In genomic region chr12:42145552-42146215, GRCh38 we compare ENCODE assay signal across 8 cellular contexts. TPM values are rescaled to one million over a fixed set of nuclear protein-coding genes. Genes with fewer than 3 reads are reported as not detected.
DNase-seq lines count a peak whose midpoint lies in the region; ATAC-seq and TF ChIP-seq lines count a peak whose summit lies in the region.

No MANE protein-coding gene starts in this region.

- no peak overlapping the region for H2BK15ac ChIP-seq in mesendoderm (replicated peaks; ENCODE audit: low read depth)

- no CpG with 5 or more reads among the region's 11 CpGs for WGBS in mesendoderm (ENCODE audit: extremely low coverage, insufficient coverage, low lambda C conversion rate)

- peaks cover 28% of the 10 kb centered on the region for H3K4me1 Mint-ChIP-seq in activated naive CD8-positive, alpha-beta T cell treated with anti-CD3 and anti-CD28 coated beads, Interleukin-2, amount 50 U/mL, for 24 hours

- ATAC-seq in activated naive CD8-positive, alpha-beta T cell treated with anti-CD3 and anti-CD28 coated beads, Interleukin-2, amount 50 U/mL, for 24 hours, result no peak
- ATAC-seq in esophagus mucosa, result no peak
- ATAC-seq in left lung, result no peak

- H3K9ac ChIP-seq in HUES48 (ENCODE audit: low read depth, low read length), result no peak overlapping the region
- H3K9ac ChIP-seq in mesendoderm (ENCODE audit: low read length), result no peak overlapping the region

- no peak overlapping the region for H4K8ac ChIP-seq in mesendoderm (ENCODE audit: low read depth, low read length)

- H3K27ac ChIP-seq in C4-2B (peak overlapping the region; percentile 86; the same call in 1 of the 2 replicates), HUES48 (ENCODE audit: low read depth, low read length) (no peak overlapping the region), mesendoderm (ENCODE audit: low read depth, low read length) (no peak overlapping the region), left lung (peak overlapping the region in 1 of 2 donors; percentile 88)

- H2AK5ac ChIP-seq in mesendoderm (ENCODE audit: low read length), result no peak overlapping the region

- TF ChIP-seq CTCF in C4-2B (conservative IDR thresholded peaks at IDR 0.05), result 0 out of 2 replicates have a peak, but pooled peaks have one; percentile 9
- no peak for TF ChIP-seq CTCF in left lung (IDR thresholded peaks at IDR 0.05)

- peak overlapping the region; percentile 74 for H3K4me3 ChIP-seq in HUES48 (ENCODE audit: low read depth, low read length)
- no peak overlapping the region for H3K4me3 ChIP-seq in mesendoderm (ENCODE audit: low read length)
- H3K4me3 ChIP-seq in left lung, result peak overlapping the region in 1 of 2 donors; percentile 61

- peak overlapping the region; percentile 24 for H3K27ac Mint-ChIP-seq in activated naive CD8-positive, alpha-beta T cell treated with anti-CD3 and anti-CD28 coated beads, Interleukin-2, amount 50 U/mL, for 24 hours

- H3K27me3 ChIP-seq in HUES48 (ENCODE audit: control insufficient read depth, insufficient read depth, low read length) (peaks cover 21% of the 10 kb centered on the region), mesendoderm (ENCODE audit: insufficient read depth, low read length, poor library complexity) (no peaks in the 10 kb centered on the region), left lung (no peaks in the 10 kb centered on the region)

- H2BK5ac ChIP-seq in mesendoderm (ENCODE audit: low read length), result no peak overlapping the region

- H3K23ac ChIP-seq in mesendoderm (ENCODE audit: low read length), result no peak overlapping the region

- H3K4me2 ChIP-seq in mesendoderm (ENCODE audit: low read length), result no peak overlapping the region

- peak overlapping the region; percentile 69 for H3K56ac ChIP-seq in mesendoderm (ENCODE audit: low read length)

- H3K4me3 Mint-ChIP-seq in activated naive CD8-positive, alpha-beta T cell treated with anti-CD3 and anti-CD28 coated beads, Interleukin-2, amount 50 U/mL, for 24 hours, result peak overlapping the region; percentile 93

- H3K9me3 ChIP-seq in HUES48 (ENCODE audit: control insufficient read depth, insufficient read depth, low read length), result no peaks in the 10 kb centered on the region
- no peaks in the 10 kb centered on the region for H3K9me3 ChIP-seq in left lung

- H3K36me3 ChIP-seq in HUES48 (ENCODE audit: control insufficient read depth, insufficient read depth, low read length) (no peaks in the 10 kb centered on the region), mesendoderm (ENCODE audit: control insufficient read depth, insufficient read depth, low read length) (no peaks in the 10 kb centered on the region), left lung (no peaks in the 10 kb centered on the region)

- H3K79me2 ChIP-seq in mesendoderm (ENCODE audit: control insufficient read depth, insufficient read depth, low read length), result peaks cover 12% of the 10 kb centered on the region

- intact Hi-C loops in left lung (cut with DNase I), result no loop called here

- H3K18ac ChIP-seq in mesendoderm (ENCODE audit: low read length), result no peak overlapping the region

- peaks cover 7% of the 10 kb centered on the region for H3K79me1 ChIP-seq in mesendoderm (ENCODE audit: low read length)

- H3K9me3 Mint-ChIP-seq in activated naive CD8-positive, alpha-beta T cell treated with anti-CD3 and anti-CD28 coated beads, Interleukin-2, amount 50 U/mL, for 24 hours, result no peaks in the 10 kb centered on the region

- H3K27me3 Mint-ChIP-seq in activated naive CD8-positive, alpha-beta T cell treated with anti-CD3 and anti-CD28 coated beads, Interleukin-2, amount 50 U/mL, for 24 hours, result no peaks in the 10 kb centered on the region

- no peak overlapping the region for H4K5ac ChIP-seq in mesendoderm (ENCODE audit: low read length)

- no peak overlapping the region for H2BK120ac ChIP-seq in mesendoderm (ENCODE audit: low read depth, low read length)

- peaks cover 24% of the 10 kb centered on the region for H3K4me1 ChIP-seq in HUES48 (ENCODE audit: control insufficient read depth, insufficient read depth, low read length)
- peaks cover 5% of the 10 kb centered on the region for H3K4me1 ChIP-seq in mesendoderm (ENCODE audit: control insufficient read depth, low read depth, low read length)
- peaks cover 10 to 33% of the 10 kb centered on the region in 2 donors for H3K4me1 ChIP-seq in left lung

- no peaks in the 10 kb centered on the region for H3K36me3 Mint-ChIP-seq in activated naive CD8-positive, alpha-beta T cell treated with anti-CD3 and anti-CD28 coated beads, Interleukin-2, amount 50 U/mL, for 24 hours (ENCODE audit: low read depth)

- H3K4ac ChIP-seq in mesendoderm (ENCODE audit: low read depth, low read length), result no peak overlapping the region

- DNase-seq in activated naive CD8-positive, alpha-beta T cell treated with anti-CD3 and anti-CD28 coated beads, Interleukin-2, amount 50 U/mL, for 24 hours, result no peak
- DNase-seq in mesendoderm (peak; percentile 80), left lung (no peak), T1000 (lab: John Stamatoyannopoulos, UW) (no peak)
- no peak for DNase-seq in activated CD4-positive, CD25-positive, alpha-beta regulatory T cell (lab: John Stamatoyannopoulos, UW)

RNA-seq across cellular contexts. Expression of gene GXYLT1, which starts 1.0 kb away (rescaled TPM):
- 5.9 TPM for polyA plus RNA-seq in mesendoderm (2013, experiment 1 of 2)
- 5.5 TPM for polyA plus RNA-seq in mesendoderm (2013, experiment 2 of 2)
- total RNA-seq in esophagus mucosa, result 3.7 TPM
- total RNA-seq in left lung, result 10 to 100 TPM; 14.5 to 15.0 TPM
